In the genomic region with DNA sequence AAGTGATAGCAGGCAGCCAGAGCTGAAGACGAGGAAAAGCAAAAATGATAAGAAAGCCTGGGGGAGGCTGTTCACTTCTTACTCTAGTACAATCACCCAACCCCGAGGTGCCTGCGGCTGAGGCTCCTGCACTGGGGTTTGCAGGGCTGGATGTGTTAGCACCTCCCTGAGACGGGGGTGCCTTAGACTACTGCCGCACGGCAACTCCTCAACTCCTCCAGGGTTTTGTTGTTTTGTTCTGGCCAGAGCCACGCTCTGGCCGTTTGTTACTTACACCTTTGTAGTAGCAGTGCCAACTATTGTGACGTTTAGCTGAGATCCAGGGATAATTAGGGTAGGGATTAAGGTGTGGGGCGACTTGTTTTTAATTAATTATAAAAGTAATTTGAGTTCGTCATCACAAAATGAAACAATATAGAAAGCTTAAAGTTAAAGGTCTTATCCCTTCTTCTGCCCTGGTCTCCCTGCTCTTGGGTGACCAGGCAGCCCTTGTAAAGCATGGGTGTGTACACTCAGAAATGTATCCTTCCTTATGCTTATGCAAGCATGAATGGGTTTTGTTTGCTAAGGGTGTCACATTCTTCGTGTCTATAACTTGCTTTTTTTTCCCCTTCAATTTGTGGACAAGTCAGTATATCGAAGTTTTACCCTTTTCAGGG, we compare ENCODE assay signal across 9 cellular contexts. TPM values are rescaled to one million over a fixed set of nuclear protein-coding genes. Genes with fewer than 3 reads are reported as not detected.
DNase-seq lines count a peak whose midpoint lies in the region; ATAC-seq and TF ChIP-seq lines count a peak whose summit lies in the region.
"Had no signal": no experiment of that assay in that cellular context is flagged by ENCODE, and none has a peak within 500 bp of the region (broad histone marks: within the 10 kb centered on the region; RNA-seq: fewer than 3 reads in every experiment).

No MANE protein-coding gene starts in this region.

- intact Hi-C loops in PC-3 (cut with micrococcal nuclease): loop anchor here (2.0 to 5.0 kb wide), 2 partner anchors 44 to 53 kb away; no protein-coding TSS in a partner anchor

- peak overlapping the region; percentile 75 for H3K4me2 ChIP-seq in PC-3 (ENCODE audit: low read length)

- CTCF ChIA-PET in CD8-positive, alpha-beta memory T cell (lab: Charles Lee): interaction anchor here (0.6 to 2.5 kb wide), 3 partner anchors 9 to 552 kb away, joined by 3 to 9 read pairs (median 3); no protein-coding TSS in a partner anchor
- CTCF ChIA-PET in PC-3 (lab: Charles Lee): interaction anchor here (0.9 kb wide), 1 partner anchor 46 kb away, joined by 3 read pairs; no protein-coding TSS in a partner anchor

- no peaks in the 10 kb centered on the region for H3K9me2 ChIP-seq in PC-3 (replicated peaks; ENCODE audit: low read length)

- no peaks in the 10 kb centered on the region for H3K36me3 ChIP-seq in CD8-positive, alpha-beta memory T cell (ENCODE audit: insufficient read depth, low read length)
- H3K36me3 ChIP-seq in PC-3 (ENCODE audit: low read depth, low read length): no peaks in the 10 kb centered on the region
- H3K36me3 ChIP-seq in rectal smooth muscle tissue (ENCODE audit: control insufficient read depth, insufficient read depth, low read length): no peaks in the 10 kb centered on the region
- H3K36me3 ChIP-seq in effector memory CD4-positive, alpha-beta T cell (ENCODE audit: control insufficient read depth, insufficient read depth, low read length): no peaks in the 10 kb centered on the region

- BruUV-seq in PC-3 (replicated peaks; lab: Mats Ljungman, UMichigan): no TSS peak

- no peak for TF ChIP-seq CTCF in PC-3 (conservative IDR thresholded peaks at IDR 0.05; ENCODE audit: low read depth, low read length)

- peak; percentile 16 to 56 (median 23) for DNase-seq in CD8-positive, alpha-beta memory T cell
- DNase-seq in PC-3: peak; percentile 71
- peak; percentile 38 for DNase-seq in activated naive CD8-positive, alpha-beta T cell treated with anti-CD3 and anti-CD28 coated beads, Interleukin-2, amount 10 ng/mL, durations not matched to agents 7 days and 5 days
- no peak for DNase-seq in effector memory CD4-positive, alpha-beta T cell
- DNase-seq: COR-L47 had no signal

- H3F3A ChIP-seq in PC-3 (ENCODE audit: low read length, unreplicated experiment): no peaks in the 10 kb centered on the region

- H3K9me3 ChIP-seq in CD8-positive, alpha-beta memory T cell (ENCODE audit: low read length): no peaks in the 10 kb centered on the region
- no peaks in the 10 kb centered on the region for H3K9me3 ChIP-seq in PC-3 (ENCODE audit: low read length)
- H3K9me3 ChIP-seq in effector memory CD4-positive, alpha-beta T cell (ENCODE audit: control insufficient read depth, low read length): no peaks in the 10 kb centered on the region

- ATAC-seq in PC-3 (peak; percentile 95), HG02981 (IDR thresholded peaks at IDR 0.05; ENCODE audit: unreplicated experiment) (no peak), HG03442 (IDR thresholded peaks at IDR 0.05; ENCODE audit: unreplicated experiment) (no peak), GM21737 (IDR thresholded peaks at IDR 0.05; ENCODE audit: unreplicated experiment) (no peak)
- peak; percentile 87 for ATAC-seq in activated naive CD8-positive, alpha-beta T cell treated with anti-CD3 and anti-CD28 coated beads, Interleukin-2, amount 10 ng/mL, durations not matched to agents 7 days and 5 days (ENCODE audit: low read depth)

- H3K4me3 ChIP-seq in CD8-positive, alpha-beta memory T cell (ENCODE audit: low read length): peak overlapping the region; percentile 48
- H3K4me3 ChIP-seq in PC-3 (ENCODE audit: low read length): peak overlapping the region; percentile 28; the same call in 1 of the 2 replicates
- peak overlapping the region; percentile 27 for H3K4me3 ChIP-seq in rectal smooth muscle tissue (ENCODE audit: low read length)
- H3K4me3 ChIP-seq in effector memory CD4-positive, alpha-beta T cell (ENCODE audit: insufficient read depth, low read depth, low read length, poor library complexity, severe bottlenecking): no peak overlapping the region

- H3K9me3 Mint-ChIP-seq in CD8-positive, alpha-beta memory T cell: no peaks in the 10 kb centered on the region
- H3K9me3 Mint-ChIP-seq in activated naive CD8-positive, alpha-beta T cell treated with anti-CD3 and anti-CD28 coated beads, Interleukin-2, amount 10 ng/mL, durations not matched to agents 7 days and 5 days: no peaks in the 10 kb centered on the region

- H3K9ac ChIP-seq in PC-3 (ENCODE audit: low read length): peak overlapping the region; percentile 30
- H3K9ac ChIP-seq in rectal smooth muscle tissue (ENCODE audit: low read length): peak overlapping the region; percentile 29

- H3K27ac ChIP-seq in CD8-positive, alpha-beta memory T cell (ENCODE audit: low read depth, low read length): peak overlapping the region; percentile 57
- H3K27ac ChIP-seq in PC-3 (ENCODE audit: low read length): peak overlapping the region; percentile 81
- H3K27ac ChIP-seq in rectal smooth muscle tissue (ENCODE audit: low read depth, low read length): peak overlapping the region; percentile 60
- no peak overlapping the region for H3K27ac ChIP-seq in effector memory CD4-positive, alpha-beta T cell (ENCODE audit: insufficient read depth, low read length, poor library complexity, severe bottlenecking)

- H3K27ac Mint-ChIP-seq in CD8-positive, alpha-beta memory T cell: peak overlapping the region; percentile 25 to 95 (median 95)
- peak overlapping the region; percentile 75 for H3K27ac Mint-ChIP-seq in activated naive CD8-positive, alpha-beta T cell treated with anti-CD3 and anti-CD28 coated beads, Interleukin-2, amount 10 ng/mL, durations not matched to agents 7 days and 5 days

- H2AFZ ChIP-seq in PC-3 (ENCODE audit: low read length): no peak overlapping the region

- POLR2A ChIA-PET in CD8-positive, alpha-beta memory T cell (lab: Charles Lee): interaction anchor here (0.7 kb wide), 1 partner anchor 29 kb away, joined by 4 read pairs; no protein-coding TSS in a partner anchor
- POLR2A ChIA-PET in PC-3 (lab: Charles Lee; ENCODE audit: unreplicated experiment): no interaction called here
- POLR2A ChIA-PET in activated naive CD8-positive, alpha-beta T cell treated with anti-CD3 and anti-CD28 coated beads, Interleukin-2, amount 10 ng/mL, durations not matched to agents 7 days and 5 days (lab: Charles Lee): interaction anchor here (0.6 to 1.7 kb wide), 2 partner anchors 9 to 399 kb away, joined by 3 to 9 read pairs; a partner anchor contains a TSS

- H3K4me3 Mint-ChIP-seq in CD8-positive, alpha-beta memory T cell: peak overlapping the region; percentile 71 to 91 (median 83)
- H3K4me3 Mint-ChIP-seq in activated naive CD8-positive, alpha-beta T cell treated with anti-CD3 and anti-CD28 coated beads, Interleukin-2, amount 10 ng/mL, durations not matched to agents 7 days and 5 days: peak overlapping the region; percentile 53

- no peaks in the 10 kb centered on the region for H3K27me3 ChIP-seq in CD8-positive, alpha-beta memory T cell (ENCODE audit: insufficient read depth, low read length, poor library complexity, severe bottlenecking)
- H3K27me3 ChIP-seq in PC-3 (ENCODE audit: low read length) (no peaks in the 10 kb centered on the region), rectal smooth muscle tissue (ENCODE audit: control insufficient read depth, insufficient read depth, low read length) (no peaks in the 10 kb centered on the region)
- no peaks in the 10 kb centered on the region for H3K27me3 ChIP-seq in effector memory CD4-positive, alpha-beta T cell (replicated peaks; ENCODE audit: control insufficient read depth, insufficient read depth, low read length, poor library complexity, severe bottlenecking)

- no peaks in the 10 kb centered on the region for H3K36me3 Mint-ChIP-seq in CD8-positive, alpha-beta memory T cell
- H3K36me3 Mint-ChIP-seq in activated naive CD8-positive, alpha-beta T cell treated with anti-CD3 and anti-CD28 coated beads, Interleukin-2, amount 10 ng/mL, durations not matched to agents 7 days and 5 days: no peaks in the 10 kb centered on the region

- H4K20me1 ChIP-seq in PC-3 (ENCODE audit: low read length): no peaks in the 10 kb centered on the region

- H3K4me1 ChIP-seq in CD8-positive, alpha-beta memory T cell (ENCODE audit: insufficient read depth, low read length): peaks cover 22% of the 10 kb centered on the region
- peaks cover 29% of the 10 kb centered on the region for H3K4me1 ChIP-seq in PC-3 (ENCODE audit: insufficient read depth, low read length)
- H3K4me1 ChIP-seq in rectal smooth muscle tissue (ENCODE audit: control insufficient read depth, insufficient read depth, low read length): peaks cover 28% of the 10 kb centered on the region
- H3K4me1 ChIP-seq in effector memory CD4-positive, alpha-beta T cell (ENCODE audit: control insufficient read depth, insufficient read depth, low read length, poor library complexity, severe bottlenecking): peaks cover 10% of the 10 kb centered on the region

- peaks cover 26 to 41% (median 26%) of the 10 kb centered on the region in 3 donors for H3K4me1 Mint-ChIP-seq in CD8-positive, alpha-beta memory T cell
- peaks cover 26% of the 10 kb centered on the region for H3K4me1 Mint-ChIP-seq in activated naive CD8-positive, alpha-beta T cell treated with anti-CD3 and anti-CD28 coated beads, Interleukin-2, amount 10 ng/mL, durations not matched to agents 7 days and 5 days

- no peaks in the 10 kb centered on the region for H3K27me3 Mint-ChIP-seq in CD8-positive, alpha-beta memory T cell
- H3K27me3 Mint-ChIP-seq in activated naive CD8-positive, alpha-beta T cell treated with anti-CD3 and anti-CD28 coated beads, Interleukin-2, amount 10 ng/mL, durations not matched to agents 7 days and 5 days: peaks cover 7% of the 10 kb centered on the region

- H3K79me2 ChIP-seq in PC-3 (ENCODE audit: low read length): peaks cover 94% of the 10 kb centered on the region

RNA-seq across cellular contexts. Expression of a gene that starts 51.3 kb away (rescaled TPM):
- not detected for total RNA-seq in CD8-positive, alpha-beta memory T cell
- polyA plus RNA-seq in CD8-positive, alpha-beta memory T cell: 0.10 TPM
- 3.1 and 3.7 TPM in 2 replicates for total RNA-seq in PC-3 (2014; rRNA removed)
- total RNA-seq in activated naive CD8-positive, alpha-beta T cell treated with anti-CD3 and anti-CD28 coated beads, Interleukin-2, amount 10 ng/mL, durations not matched to agents 7 days and 5 days: not detected

Comparison
In these comparisons a context has a peak if more than half of its experiments do, and no peak if none do; other contexts are left out.
1. DNase-seq: peak in CD8-positive, alpha-beta memory T cell (5 of 5), PC-3 (single experiment) and activated naive CD8-positive, alpha-beta T cell treated with anti-CD3 and anti-CD28 coated beads, Interleukin-2, amount 10 ng/mL, durations not matched to agents 7 days and 5 days (single experiment); none in effector memory CD4-positive, alpha-beta T cell (0 of 3).
2. ATAC-seq: peak in PC-3 (single experiment) and activated naive CD8-positive, alpha-beta T cell treated with anti-CD3 and anti-CD28 coated beads, Interleukin-2, amount 10 ng/mL, durations not matched to agents 7 days and 5 days (single experiment); none in HG02981 (single experiment), HG03442 (single experiment) and GM21737 (single experiment).